In genomic region chr19:16472992-16473391, GRCh38 we compare ENCODE assay signal across 19 cellular contexts. TPM values are rescaled to one million over a fixed set of nuclear protein-coding genes. Genes with fewer than 3 reads are reported as not detected.
DNase-seq lines count a peak whose midpoint lies in the region; ATAC-seq and TF ChIP-seq lines count a peak whose summit lies in the region.
"Had no signal": no experiment of that assay in that cellular context is flagged by ENCODE, and none has a peak within 500 bp of the region (broad histone marks: within the 10 kb centered on the region; RNA-seq: fewer than 3 reads in every experiment).

No MANE protein-coding gene starts in this region.

- WGBS in heart right ventricle, 2 donors, result 75 to 98% methylated on average over 2 of the region's 2 CpGs

- H3K27me3 Mint-ChIP-seq in endothelial cell (ENCODE audit: unreplicated experiment), result peaks cover 10% of the 10 kb centered on the region
- H3K27me3 Mint-ChIP-seq in stimulated activated naive CD8-positive, alpha-beta T cell treated with anti-CD3 and anti-CD28 coated beads, Interleukin-15, amount 100 ng/mL, for 72 hours, result no peaks in the 10 kb centered on the region

- H3K9me3 ChIP-seq in heart right ventricle (peaks cover 0 to 8% (median 0%) of the 10 kb centered on the region in 11 donors), SJCRH30 (replicated peaks) (peaks cover 5% of the 10 kb centered on the region; the same call in 1 of the 2 replicates)
- H3K9me3 ChIP-seq: colonic mucosa had no signal

- intact Hi-C loops in left cardiac atrium (cut with DNase I) (no loop called here), heart right ventricle (cut with DNase I) (loop anchor here in 1 of 10 donors (1.0 kb wide), 1 partner anchor 23 kb away; the partner anchor contains the start of genes C19orf44 and CALR3)

- H3K36me3 ChIP-seq in heart right ventricle (no peaks in the 10 kb centered on the region), SJCRH30 (no peaks in the 10 kb centered on the region)
- H3K36me3 ChIP-seq: colonic mucosa had no signal

- H3K9me3 Mint-ChIP-seq in endothelial cell (ENCODE audit: unreplicated experiment), result no peaks in the 10 kb centered on the region
- H3K9me3 Mint-ChIP-seq in stimulated activated naive CD8-positive, alpha-beta T cell treated with anti-CD3 and anti-CD28 coated beads, Interleukin-15, amount 100 ng/mL, for 72 hours, result no peaks in the 10 kb centered on the region

- peak overlapping the region; percentile 51 for H3K4me3 Mint-ChIP-seq in endothelial cell (ENCODE audit: unreplicated experiment)
- H3K4me3 Mint-ChIP-seq in stimulated activated naive CD8-positive, alpha-beta T cell treated with anti-CD3 and anti-CD28 coated beads, Interleukin-15, amount 100 ng/mL, for 72 hours, result peak overlapping the region; percentile 21 to 37

- H3K27me3 ChIP-seq in heart right ventricle (no peaks in the 10 kb centered on the region), SJCRH30 (no peaks in the 10 kb centered on the region)
- H3K27me3 ChIP-seq: colonic mucosa had no signal

- H3K4me3 ChIP-seq in heart right ventricle (no peak overlapping the region), SJCRH30 (peak overlapping the region; percentile 87; the same call in 1 of the 2 replicates)

- H3K4me1 Mint-ChIP-seq in endothelial cell (ENCODE audit: unreplicated experiment), result peaks cover 21% of the 10 kb centered on the region
- peaks cover 30% of the 10 kb centered on the region for H3K4me1 Mint-ChIP-seq in stimulated activated naive CD8-positive, alpha-beta T cell treated with anti-CD3 and anti-CD28 coated beads, Interleukin-15, amount 100 ng/mL, for 72 hours

- no peak for TF ChIP-seq CTCF in heart right ventricle (IDR thresholded peaks at IDR 0.05)
- no peak for TF ChIP-seq CTCF in endothelial cell (IDR thresholded peaks at IDR 0.05; ENCODE audit: unreplicated experiment)
- TF ChIP-seq CTCF in GM20000 (IDR thresholded peaks at IDR 0.05; ENCODE audit: extremely low read depth, missing control alignments), result no peak

- DNase-seq in left cardiac atrium (peak; percentile 1), heart right ventricle (no peak), SJCRH30 (no peak), endothelial cell (ENCODE audit: low spot score) (no peak), NCI-H748 (lab: John Stamatoyannopoulos, UW; ENCODE audit: unreplicated experiment) (no peak), GM20000 (ENCODE audit: low spot score) (no peak)
- DNase-seq in stimulated activated naive CD8-positive, alpha-beta T cell treated with anti-CD3 and anti-CD28 coated beads, Interleukin-15, amount 100 ng/mL, for 72 hours, result no peak
- DNase-seq: activated CD4-positive, alpha-beta T cell treated with anti-CD3 and anti-CD28 coated beads for 4 hours; colonic mucosa; foreskin melanocyte; NCI-H1694 treated with DMSO at 0.1 percent for 48 hours; NCI-H446 treated with DMSO at 0.1 percent for 48 hours; nephron progenitor cell; Right ventricle myocardium superior; substantia nigra had no signal

- no peak overlapping the region for H3K27ac Mint-ChIP-seq in endothelial cell (ENCODE audit: unreplicated experiment)
- no peak overlapping the region for H3K27ac Mint-ChIP-seq in stimulated activated naive CD8-positive, alpha-beta T cell treated with anti-CD3 and anti-CD28 coated beads, Interleukin-15, amount 100 ng/mL, for 72 hours
- H3K27ac Mint-ChIP-seq: nephron progenitor cell; T-helper 2 cell treated with Interferon-gamma antibody and Interleukin-4, amounts not matched to agents 5 μg/mL and 100 μg/mL, for 36 hours had no signal

- peaks cover 16 to 39% (median 33%) of the 10 kb centered on the region in 9 donors for H3K4me1 ChIP-seq in heart right ventricle
- peaks cover 6% of the 10 kb centered on the region; the same call in 1 of the 2 replicates for H3K4me1 ChIP-seq in SJCRH30

- H3K36me3 Mint-ChIP-seq in endothelial cell (ENCODE audit: low read depth, unreplicated experiment), result peaks cover 3% of the 10 kb centered on the region

- H3K27ac ChIP-seq in heart right ventricle (no peak overlapping the region), SJCRH30 (no peak overlapping the region)

- ATAC-seq in left cardiac atrium (no peak), heart right ventricle (no peak), HG03565 (IDR thresholded peaks at IDR 0.05; ENCODE audit: unreplicated experiment) (no peak)
- no peak for ATAC-seq in stimulated activated naive CD8-positive, alpha-beta T cell treated with anti-CD3 and anti-CD28 coated beads, Interleukin-15, amount 100 ng/mL, for 72 hours

RNA-seq across cellular contexts. Expression of gene EPS15L1, which starts 1.2 kb away (rescaled TPM):
- total RNA-seq in left cardiac atrium (10 to 100 TPM; 59.9 to 67.4 TPM), heart right ventricle (10 to 100 TPM; 46.9 to 70.1 (median 57.4) TPM), endothelial cell (ENCODE audit: unreplicated experiment) (34.5 TPM)
- 10 to 100 TPM; 41.3 to 79.7 TPM for polyA plus RNA-seq in heart right ventricle
- 15.6 and 20.1 TPM in 2 replicates for total RNA-seq in SJCRH30 (2014; rRNA removed; shearing (Covaris generic))

RNA-seq across cellular contexts. Expression of gene CALR3, which starts 23.0 kb away (rescaled TPM):
- not detected for total RNA-seq in left cardiac atrium
- total RNA-seq in heart right ventricle, result under 1 TPM in 1 of 10 donors, not detected in 9; 0.22 TPM
- polyA plus RNA-seq in heart right ventricle, result not detected
- total RNA-seq in SJCRH30 (2014; rRNA removed; shearing (Covaris generic)), result not detected in 2 replicates
- not detected for total RNA-seq in endothelial cell (ENCODE audit: unreplicated experiment)
- total RNA-seq: colonic mucosa, lung, M059J, Right ventricle myocardium superior had no signal

RNA-seq across cellular contexts. Expression of gene C19orf44, which starts 23.2 kb away (rescaled TPM):
- total RNA-seq in left cardiac atrium, result 1 to 10 TPM; 2.4 to 3.8 TPM
- 1 to 10 TPM; 1.6 to 3.5 (median 2.9) TPM for total RNA-seq in heart right ventricle
- 1 to 10 TPM; 3.0 to 4.1 TPM for polyA plus RNA-seq in heart right ventricle
- total RNA-seq in SJCRH30 (2014; rRNA removed; shearing (Covaris generic)), result 4.7 and 5.3 TPM in 2 replicates
- total RNA-seq in endothelial cell (ENCODE audit: unreplicated experiment), result 3.7 TPM
